19 cellular contexts compared by ENCODE assay signal in the genomic region with DNA sequence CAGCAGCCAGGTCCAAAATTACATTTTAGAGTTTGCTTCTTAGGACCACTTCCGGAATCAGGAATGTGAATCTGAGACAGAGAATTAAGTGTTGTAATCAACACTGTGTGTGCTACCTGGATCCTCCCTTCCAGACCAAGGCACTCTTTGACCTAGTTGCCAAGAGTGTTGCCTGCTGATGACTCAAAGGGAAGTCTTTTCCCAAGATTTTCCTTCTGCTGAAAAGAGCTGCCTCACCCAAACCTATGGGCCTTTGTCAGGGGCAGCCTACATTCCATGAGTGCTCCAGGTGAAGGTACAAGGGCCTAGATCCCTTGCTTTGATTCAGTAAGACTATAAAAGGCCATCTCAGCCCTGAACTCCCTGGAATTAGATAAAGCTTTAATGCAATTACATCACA.
A peak's percentile ranks its signal among the peaks of the same experiment; 100 is the strongest.
DNase-seq lines count a peak whose midpoint lies in the region; ATAC-seq and TF ChIP-seq lines count a peak whose summit lies in the region.
"Had no signal": no experiment of that assay in that cellular context is flagged by ENCODE, and none has a peak within 500 bp of the region (broad histone marks: within the 10 kb centered on the region; RNA-seq: fewer than 3 reads in every experiment).

No MANE protein-coding gene starts in this region.

- no peaks in the 10 kb centered on the region for H3K4me1 Mint-ChIP-seq in Caco-2 (ENCODE audit: low read depth, unreplicated experiment)

- H4K12ac ChIP-seq in trophoblast cell (ENCODE audit: low read depth, low read length), result no peak overlapping the region

- BruUV-seq in Caco-2 (replicated peaks; lab: Mats Ljungman, UMichigan) (no TSS peak), PC-9 (replicated peaks; lab: Mats Ljungman, UMichigan) (no TSS peak)

- H3K79me2 ChIP-seq in trophoblast cell (ENCODE audit: control insufficient read depth, insufficient read depth, low read length, poor library complexity), result no peaks in the 10 kb centered on the region
- no peaks in the 10 kb centered on the region for H3K79me2 ChIP-seq in PC-9 (ENCODE audit: low read depth)

- no peak overlapping the region for H3K4ac ChIP-seq in trophoblast cell (ENCODE audit: low read depth, low read length)

- DNase-seq in HCEC 1CT (peak; percentile 7), RWPE1 (ENCODE audit: low spot score) (peak; percentile 26), foreskin keratinocyte (peak; percentile 39 to 67), trophoblast cell (peak; percentile 22 to 37), cerebellar nuclear complex (lab: John Stamatoyannopoulos, UW) (no peak), Caco-2 (no peak), PC-9 (no peak)
- DNase-seq: ACHN, AML-193, GDM1, GOT3, KBM-7, NCI-H1417 treated with DMSO at 0.1 percent for 48 hours, NCI-H1930, NCI-H345, NCI-H526 had no signal

- H3K27ac ChIP-seq in RWPE1, result no peak overlapping the region
- H3K27ac ChIP-seq in foreskin keratinocyte, result no peak overlapping the region
- H3K27ac ChIP-seq in trophoblast cell (ENCODE audit: low read depth, low read length), result no peak overlapping the region
- H3K27ac ChIP-seq in PC-9, result no peak overlapping the region
- H3K27ac ChIP-seq: C4-2B, SJSA1 had no signal

- H3K4me3 Mint-ChIP-seq in Caco-2 (ENCODE audit: unreplicated experiment), result no peak overlapping the region

- no peak overlapping the region for H3K4me3 ChIP-seq in trophoblast cell (ENCODE audit: low read depth, low read length)
- no peak overlapping the region for H3K4me3 ChIP-seq in Caco-2 (ENCODE audit: low read depth, low read length)
- no peak overlapping the region for H3K4me3 ChIP-seq in PC-9
- H3K4me3 ChIP-seq: SJSA1 had no signal

- intact Hi-C loops in Caco-2 (cut with micrococcal nuclease; ENCODE audit: unreplicated experiment) (no loop called here), PC-9 (cut with micrococcal nuclease; ENCODE audit: unreplicated experiment) (no loop called here)

- no peaks in the 10 kb centered on the region for H3K36me3 Mint-ChIP-seq in Caco-2 (ENCODE audit: insufficient read depth, unreplicated experiment)

- peaks cover 9% of the 10 kb centered on the region for H3K9me3 Mint-ChIP-seq in Caco-2 (ENCODE audit: unreplicated experiment)

- H4K20me1 ChIP-seq in PC-9 (ENCODE audit: insufficient read depth), result no peaks in the 10 kb centered on the region

- H4K91ac ChIP-seq in trophoblast cell (ENCODE audit: low read depth, low read length), result no peak overlapping the region

- no peak overlapping the region for H2BK120ac ChIP-seq in trophoblast cell (ENCODE audit: insufficient read depth, low read length, poor library complexity)

- no CpG with 5 or more reads among the region's 1 CpG for WGBS in trophoblast cell (ENCODE audit: extremely low coverage, insufficient coverage, insufficient read length)

- no peak overlapping the region for H3K18ac ChIP-seq in trophoblast cell (ENCODE audit: low read length)

- H3K27me3 ChIP-seq in foreskin keratinocyte (no peaks in the 10 kb centered on the region), trophoblast cell (ENCODE audit: insufficient read depth, low read length) (no peaks in the 10 kb centered on the region), Caco-2 (replicated peaks; ENCODE audit: control insufficient read depth, insufficient read depth, low read length) (no peaks in the 10 kb centered on the region), PC-9 (ENCODE audit: insufficient read depth, low read depth) (no peaks in the 10 kb centered on the region)
- H3K27me3 ChIP-seq: SJSA1 had no signal

- peak; percentile 68 for ATAC-seq in foreskin keratinocyte
- ATAC-seq: HepG2 had no signal

- H3K9me3 ChIP-seq in trophoblast cell (ENCODE audit: insufficient read depth, low read depth, low read length) (no peaks in the 10 kb centered on the region), Caco-2 (no peaks in the 10 kb centered on the region; the same call in 1 of the 2 replicates), PC-9 (ENCODE audit: insufficient read depth, low read depth) (no peaks in the 10 kb centered on the region)

- no peak for TF ChIP-seq CTCF in RWPE1 (conservative IDR thresholded peaks at IDR 0.05; ENCODE audit: low read depth)
- TF ChIP-seq CTCF in foreskin keratinocyte (conservative IDR thresholded peaks at IDR 0.05), result no peak
- TF ChIP-seq CTCF in Caco-2 (IDR thresholded peaks at IDR 0.05; ENCODE audit: insufficient read depth in 1 of 2, low read depth in 1 of 2, low read length in 1 of 2, severe bottlenecking in 1 of 2, unreplicated experiment in 1 of 2), result no peak
- TF ChIP-seq CTCF in PC-9 (conservative IDR thresholded peaks at IDR 0.05), result no peak

- no peak overlapping the region for H3K14ac ChIP-seq in trophoblast cell (ENCODE audit: low read length)

- no peaks in the 10 kb centered on the region for H3K36me3 ChIP-seq in trophoblast cell (ENCODE audit: control insufficient read depth in 1 of 2, insufficient read depth in 2 of 2, low read length in 2 of 2)
- no peaks in the 10 kb centered on the region for H3K36me3 ChIP-seq in Caco-2 (ENCODE audit: control insufficient read depth, insufficient read depth, low read length)
- no peaks in the 10 kb centered on the region for H3K36me3 ChIP-seq in PC-9 (ENCODE audit: low read depth)
- H3K36me3 ChIP-seq: SJSA1 had no signal

- H2AFZ ChIP-seq in trophoblast cell (ENCODE audit: insufficient read depth, low read length, poor library complexity) (no peak overlapping the region), PC-9 (no peak overlapping the region)

- H3K4me2 ChIP-seq in trophoblast cell (ENCODE audit: low read length) (no peak overlapping the region), PC-9 (no peak overlapping the region)

- H3K27ac Mint-ChIP-seq in Caco-2 (ENCODE audit: unreplicated experiment), result no peak overlapping the region

- H3K9me2 ChIP-seq in PC-9 (ENCODE audit: insufficient read depth), result no peaks in the 10 kb centered on the region

- H3K27me3 Mint-ChIP-seq in Caco-2 (ENCODE audit: insufficient read depth, unreplicated experiment), result no peaks in the 10 kb centered on the region

- POLR2A ChIA-PET in RWPE1 (lab: Yijun Ruan, JAX; ENCODE audit: low non-redundant PET) (no interaction called here), Caco-2 (lab: Charles Lee) (no interaction called here), PC-9 (lab: Charles Lee; ENCODE audit: unreplicated experiment) (no interaction called here)

- CTCF ChIA-PET in RWPE1 (lab: Yijun Ruan, JAX) (interaction anchor here (0.6 kb wide), 1 partner anchor 116 kb away, joined by 3 read pairs; no protein-coding TSS in a partner anchor), Caco-2 (lab: Charles Lee) (no interaction called here), PC-9 (lab: Charles Lee) (no interaction called here)

- H2BK5ac ChIP-seq in trophoblast cell (ENCODE audit: low read depth, low read length, poor library complexity), result no peak overlapping the region

- H3F3A ChIP-seq in PC-9 (ENCODE audit: insufficient read depth, low read depth), result no peaks in the 10 kb centered on the region

- H2BK12ac ChIP-seq in trophoblast cell (ENCODE audit: low read length), result no peak overlapping the region

- no peak overlapping the region for H4K8ac ChIP-seq in trophoblast cell (ENCODE audit: low read depth, low read length)

- H3K79me1 ChIP-seq in trophoblast cell (ENCODE audit: low read length), result no peaks in the 10 kb centered on the region

- H3K4me1 ChIP-seq in foreskin keratinocyte, result peaks cover 4% of the 10 kb centered on the region
- peaks cover 0 to 4% of the 10 kb centered on the region in 2 experiments for H3K4me1 ChIP-seq in trophoblast cell (ENCODE audit: control insufficient read depth in 1 of 2, insufficient read depth in 2 of 2, low read length in 2 of 2)
- no peaks in the 10 kb centered on the region for H3K4me1 ChIP-seq in Caco-2
- no peaks in the 10 kb centered on the region for H3K4me1 ChIP-seq in PC-9 (replicated peaks; ENCODE audit: insufficient read depth)
- H3K4me1 ChIP-seq: SJSA1 had no signal

- no peak overlapping the region for H3K9ac ChIP-seq in trophoblast cell (ENCODE audit: low read length)

- H3K23ac ChIP-seq in trophoblast cell (ENCODE audit: low read length), result no peak overlapping the region

- no peak overlapping the region for H2AK5ac ChIP-seq in trophoblast cell (ENCODE audit: low read length)

Comparison
In these comparisons a context has a peak if more than half of its experiments do, and no peak if none do; other contexts are left out.
1. DNase-seq: peak in HCEC 1CT (single experiment), RWPE1 (single experiment), foreskin keratinocyte (2 of 2) and trophoblast cell (2 of 2); none in cerebellar nuclear complex (0 of 2), Caco-2 (0 of 2) and PC-9 (0 of 2).